8 cellular contexts compared by ENCODE assay signal in genomic region chr3:40978442-40978841, GRCh38.
"Had no signal": no experiment of that assay in that cellular context is flagged by ENCODE, and none has a peak within 500 bp of the region (broad histone marks: within the 10 kb centered on the region; RNA-seq: fewer than 3 reads in every experiment).

No MANE protein-coding gene starts in this region.

- ATAC-seq: GM23338, HCT116 had no signal

- H3K4me3 Mint-ChIP-seq: GM23338, H9, HFFc6 had no signal

- DNase-seq: GM23248, GOT3, H7, H9, HCEC 1CT, HFFc6 had no signal

- H3K27ac Mint-ChIP-seq: GM23338, HFFc6 had no signal

- H3K9me3 Mint-ChIP-seq: GM23338, H9 had no signal
